ENCODE assay signal across 1 cellular context in the genomic region with DNA sequence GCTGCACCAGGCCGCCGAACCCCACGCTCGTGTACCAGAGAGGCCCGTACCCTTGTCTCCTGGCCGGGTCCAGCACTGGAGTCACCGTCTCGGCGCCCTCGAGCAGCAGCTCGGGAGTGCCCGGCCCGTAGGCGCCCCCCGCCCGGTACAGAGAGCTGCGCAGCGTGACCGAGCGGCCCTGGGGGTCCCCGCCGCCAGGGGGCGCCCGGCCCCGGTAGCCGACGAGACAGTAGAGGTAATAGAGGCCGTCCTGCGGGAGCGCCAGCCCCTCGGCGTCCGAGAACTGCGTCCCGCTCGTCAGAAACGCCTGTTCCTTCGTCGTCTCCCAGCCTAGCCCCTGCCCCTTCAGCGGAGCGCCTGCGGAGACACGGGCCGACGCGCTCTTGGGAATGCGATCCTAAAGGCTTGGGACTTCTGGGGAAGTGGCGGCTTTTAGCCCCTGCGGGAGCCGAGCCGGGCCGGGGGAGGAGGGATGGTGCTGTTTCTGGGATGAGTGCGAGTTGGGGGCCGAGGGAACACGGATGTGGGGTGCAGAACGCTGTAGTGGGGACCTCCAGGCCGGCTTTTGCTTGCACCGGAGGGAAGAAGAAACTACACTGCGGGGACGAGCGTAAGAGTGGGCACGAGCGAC.
TF ChIP-seq lines count a peak whose summit lies in the region.

No MANE protein-coding gene starts in this region.

TF ChIP-seq in IMR-90, 13 proteins besides CTCF, POLR2A, EP300 and RAD21:
- TF ChIP-seq MAZ (IDR thresholded peaks at IDR 0.05; ENCODE audit: borderline replicate concordance, low read depth, low read length), result peak; percentile 69; the same call in 1 of the 2 replicates
- TF ChIP-seq SMC3 (IDR thresholded peaks at IDR 0.05; ENCODE audit: low read depth, low read length), result peak; percentile 60
- TF ChIP-seq RCOR1 (IDR thresholded peaks at IDR 0.05; ENCODE audit: insufficient replicate concordance, low read length), result no peak
